Comparison of ENCODE assay signal across 9 cellular contexts in the genomic region with DNA sequence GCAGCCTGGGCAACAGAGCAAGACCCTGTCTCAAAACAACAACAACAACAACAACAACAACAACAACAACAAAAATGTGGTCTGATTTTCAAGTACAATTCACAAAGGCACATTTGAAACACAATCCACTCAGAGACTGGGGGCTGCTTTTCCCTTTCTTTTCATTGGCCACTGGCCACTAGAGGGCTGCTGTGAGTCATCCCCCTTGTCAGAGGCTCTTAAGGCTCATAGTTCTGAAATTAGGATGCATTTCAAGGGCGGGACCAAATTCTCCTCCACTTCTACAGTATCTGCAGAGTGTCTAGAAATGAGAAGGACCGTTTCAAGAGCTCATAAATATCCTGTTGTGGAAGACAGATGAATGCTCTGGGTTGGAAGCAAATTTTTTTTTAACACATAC.
DNase-seq lines count a peak whose midpoint lies in the region; ATAC-seq and TF ChIP-seq lines count a peak whose summit lies in the region.
"Had no signal": no experiment of that assay in that cellular context is flagged by ENCODE, and none has a peak within 500 bp of the region (broad histone marks: within the 10 kb centered on the region; RNA-seq: fewer than 3 reads in every experiment).

No MANE protein-coding gene starts in this region.

- intact Hi-C loops in uterus (cut with DNase I; ENCODE audit: low total_unique reads): no loop called here

- H3K27ac Mint-ChIP-seq in activated CD8-positive, alpha-beta memory T cell treated with anti-CD3 and anti-CD28 coated beads, Interleukin-2, amount 10 ng/mL, durations not matched to agents 7 days and 5 days: no peak overlapping the region

- H3K4me1 Mint-ChIP-seq in activated CD8-positive, alpha-beta memory T cell treated with anti-CD3 and anti-CD28 coated beads, Interleukin-2, amount 10 ng/mL, durations not matched to agents 7 days and 5 days: no peaks in the 10 kb centered on the region

- H3K9me3 ChIP-seq in uterus: no peaks in the 10 kb centered on the region
- H3K9me3 ChIP-seq: BLaER1 had no signal

- no peaks in the 10 kb centered on the region for H3K27me3 Mint-ChIP-seq in activated CD8-positive, alpha-beta memory T cell treated with anti-CD3 and anti-CD28 coated beads, Interleukin-2, amount 10 ng/mL, durations not matched to agents 7 days and 5 days

- peak; percentile 63 for ATAC-seq in HG02642 (IDR thresholded peaks at IDR 0.05; ENCODE audit: poor library complexity, unreplicated experiment)
- no peak for ATAC-seq in activated CD8-positive, alpha-beta memory T cell treated with anti-CD3 and anti-CD28 coated beads, Interleukin-2, amount 10 ng/mL, durations not matched to agents 7 days and 5 days

- H3K36me3 Mint-ChIP-seq in activated CD8-positive, alpha-beta memory T cell treated with anti-CD3 and anti-CD28 coated beads, Interleukin-2, amount 10 ng/mL, durations not matched to agents 7 days and 5 days: no peaks in the 10 kb centered on the region

- no peak for TF ChIP-seq POLR2A in uterus (IDR thresholded peaks at IDR 0.05)

- H3K27me3 ChIP-seq in uterus: no peaks in the 10 kb centered on the region
- H3K27me3 ChIP-seq: BLaER1 had no signal

- no peak overlapping the region for H3K4me3 ChIP-seq in uterus
- H3K4me3 ChIP-seq: BLaER1 had no signal

- no peak overlapping the region for H3K4me3 Mint-ChIP-seq in activated CD8-positive, alpha-beta memory T cell treated with anti-CD3 and anti-CD28 coated beads, Interleukin-2, amount 10 ng/mL, durations not matched to agents 7 days and 5 days

- CTCF ChIA-PET in RWPE1 (lab: Yijun Ruan, JAX): interaction anchor here (0.7 kb wide), 2 partner anchors 97 to 200 kb away, joined by 3 read pairs; no protein-coding TSS in a partner anchor
- CTCF ChIA-PET in activated CD8-positive, alpha-beta memory T cell treated with anti-CD3 and anti-CD28 coated beads, Interleukin-2, amount 10 ng/mL, durations not matched to agents 7 days and 5 days (lab: Charles Lee): no interaction called here

- H3K9me3 Mint-ChIP-seq in activated CD8-positive, alpha-beta memory T cell treated with anti-CD3 and anti-CD28 coated beads, Interleukin-2, amount 10 ng/mL, durations not matched to agents 7 days and 5 days (ENCODE audit: low read depth): peaks cover 3% of the 10 kb centered on the region

- H3K27ac ChIP-seq in RWPE1 (no peak overlapping the region), uterus (no peak overlapping the region)
- H3K27ac ChIP-seq: BLaER1 had no signal

- H3K4me1 ChIP-seq in uterus: no peaks in the 10 kb centered on the region
- H3K4me1 ChIP-seq: BLaER1 had no signal

- peak; percentile 6 for DNase-seq in NCI-H2029 treated with DMSO at 0.1 percent for 48 hours (lab: John Stamatoyannopoulos, UW)
- no peak for DNase-seq in NCI-H2029 (lab: John Stamatoyannopoulos, UW)
- DNase-seq in RWPE1 (ENCODE audit: low spot score): peak; percentile 42
- peak; percentile 59 for DNase-seq in iPS-NIHi7 (ENCODE audit: extremely low spot score)
- no peak for DNase-seq in uterus
- no peak for DNase-seq in superior temporal gyrus (ENCODE audit: extremely low spot score)
- DNase-seq in activated CD8-positive, alpha-beta memory T cell treated with anti-CD3 and anti-CD28 coated beads, Interleukin-2, amount 10 ng/mL, durations not matched to agents 7 days and 5 days: no peak

- POLR2A ChIA-PET in RWPE1 (lab: Yijun Ruan, JAX; ENCODE audit: low non-redundant PET): no interaction called here

- peak; percentile 46 for TF ChIP-seq CTCF in RWPE1 (conservative IDR thresholded peaks at IDR 0.05; ENCODE audit: low read depth)
- TF ChIP-seq CTCF in uterus (IDR thresholded peaks at IDR 0.05): no peak

- H3K36me3 ChIP-seq in uterus: no peaks in the 10 kb centered on the region
- H3K36me3 ChIP-seq: BLaER1 had no signal

Comparison
In these comparisons a context has a peak if more than half of its experiments do, and no peak if none do; other contexts are left out.
1. DNase-seq: peak in NCI-H2029 treated with DMSO at 0.1 percent for 48 hours (single experiment), RWPE1 (single experiment) and iPS-NIHi7 (single experiment); none in NCI-H2029 (single experiment), uterus (0 of 2), superior temporal gyrus (single experiment) and activated CD8-positive, alpha-beta memory T cell treated with anti-CD3 and anti-CD28 coated beads, Interleukin-2, amount 10 ng/mL, durations not matched to agents 7 days and 5 days (single experiment).